2 cellular contexts compared by ENCODE assay signal in the genomic region with DNA sequence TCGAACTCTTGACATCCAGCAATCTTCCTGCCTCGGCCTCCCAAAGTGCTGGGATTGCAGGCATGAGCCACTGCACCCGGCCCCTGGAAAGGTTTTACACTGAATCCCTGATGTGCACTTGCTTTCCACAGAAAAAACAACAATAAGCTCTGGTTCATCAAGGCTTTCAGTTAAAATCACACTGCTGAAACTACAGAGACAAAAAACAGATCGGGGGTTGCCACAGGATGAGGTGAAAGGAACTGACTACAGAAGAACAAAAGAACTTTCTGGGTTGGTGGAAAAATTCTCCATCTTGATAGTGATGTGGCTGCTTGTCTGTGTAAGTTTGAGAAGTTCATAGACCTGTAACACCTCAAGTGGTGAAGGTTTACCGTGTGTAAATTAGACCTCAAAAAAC.
TF ChIP-seq lines count a peak whose summit lies in the region.

No MANE protein-coding gene starts in this region.

TF ChIP-seq in SK-N-SH, 30 proteins besides CTCF, POLR2A, EP300 and RAD21 (continued from another document):
- TF ChIP-seq, protein P1, sequence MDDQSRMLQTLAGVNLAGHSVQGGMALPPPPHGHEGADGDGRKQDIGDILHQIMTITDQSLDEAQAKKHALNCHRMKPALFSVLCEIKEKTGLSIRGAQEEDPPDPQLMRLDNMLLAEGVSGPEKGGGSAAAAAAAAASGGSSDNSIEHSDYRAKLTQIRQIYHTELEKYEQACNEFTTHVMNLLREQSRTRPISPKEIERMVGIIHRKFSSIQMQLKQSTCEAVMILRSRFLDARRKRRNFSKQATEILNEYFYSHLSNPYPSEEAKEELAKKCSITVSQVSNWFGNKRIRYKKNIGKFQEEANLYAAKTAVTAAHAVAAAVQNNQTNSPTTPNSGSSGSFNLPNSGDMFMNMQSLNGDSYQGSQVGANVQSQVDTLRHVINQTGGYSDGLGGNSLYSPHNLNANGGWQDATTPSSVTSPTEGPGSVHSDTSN (IDR thresholded peaks at IDR 0.05), result no peak

TF ChIP-seq in SK-N-SH treated with all-trans-retinoic acid at 6 μM for 48 hours, 23 proteins besides CTCF, POLR2A, EP300 and RAD21 (continued from another document):
- TF ChIP-seq ZNF70 (CRISPR knock-in tag; IDR thresholded peaks at IDR 0.05) (no peak), ARNTL (CRISPR knock-in tag; IDR thresholded peaks at IDR 0.05; ENCODE audit: borderline replicate concordance, low read depth) (no peak), RARB (CRISPR knock-in tag; IDR thresholded peaks at IDR 0.05) (no peak), ZFP3 (CRISPR knock-in tag; IDR thresholded peaks at IDR 0.05) (no peak), GLIS3 (CRISPR knock-in tag; IDR thresholded peaks at IDR 0.05) (no peak), ZNF565 (CRISPR knock-in tag; conservative IDR thresholded peaks at IDR 0.05; ENCODE audit: low read depth) (no peak)
- TF ChIP-seq, protein P2, sequence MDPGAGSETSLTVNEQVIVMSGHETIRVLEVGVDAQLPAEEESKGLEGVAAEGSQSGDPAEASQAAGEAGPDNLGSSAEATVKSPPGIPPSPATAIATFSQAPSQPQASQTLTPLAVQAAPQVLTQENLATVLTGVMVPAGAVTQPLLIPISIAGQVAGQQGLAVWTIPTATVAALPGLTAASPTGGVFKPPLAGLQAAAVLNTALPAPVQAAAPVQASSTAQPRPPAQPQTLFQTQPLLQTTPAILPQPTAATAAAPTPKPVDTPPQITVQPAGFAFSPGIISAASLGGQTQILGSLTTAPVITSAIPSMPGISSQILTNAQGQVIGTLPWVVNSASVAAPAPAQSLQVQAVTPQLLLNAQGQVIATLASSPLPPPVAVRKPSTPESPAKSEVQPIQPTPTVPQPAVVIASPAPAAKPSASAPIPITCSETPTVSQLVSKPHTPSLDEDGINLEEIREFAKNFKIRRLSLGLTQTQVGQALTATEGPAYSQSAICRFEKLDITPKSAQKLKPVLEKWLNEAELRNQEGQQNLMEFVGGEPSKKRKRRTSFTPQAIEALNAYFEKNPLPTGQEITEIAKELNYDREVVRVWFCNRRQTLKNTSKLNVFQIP (CRISPR knock-in tag; IDR thresholded peaks at IDR 0.05; ENCODE audit: borderline replicate concordance, low read depth), result no peak
TF ChIP-seq in SK-N-SH treated with all-trans-retinoic acid at 6 μM for 48 hours: peak in this region for 0.
